In genomic region chr2:174326880-174327558, GRCh38 we compare ENCODE assay signal across 1 cellular context.
TF ChIP-seq lines count a peak whose summit lies in the region.

No MANE protein-coding gene starts in this region.

TF ChIP-seq in A549, 52 proteins besides CTCF, POLR2A, EP300 and RAD21 (continued from another document):
- no peak for TF ChIP-seq REST (IDR thresholded peaks at IDR 0.05)
- TF ChIP-seq RARB (CRISPR knock-in tag; IDR thresholded peaks at IDR 0.05): no peak
- no peak for TF ChIP-seq USF2 (IDR thresholded peaks at IDR 0.05)
- TF ChIP-seq SREBF2 (IDR thresholded peaks at IDR 0.05): no peak
